In genomic region chr6:15969236-15969778, GRCh38 we compare ENCODE assay signal across 1 cellular context.
TF ChIP-seq lines count a peak whose summit lies in the region.

No MANE protein-coding gene starts in this region.

TF ChIP-seq in H1, 55 proteins besides CTCF, POLR2A, EP300 and RAD21 (continued from another document):
- TF ChIP-seq YY1 (IDR thresholded peaks at IDR 0.05; ENCODE audit: low read depth, low read length) (no peak), RFX5 (IDR thresholded peaks at IDR 0.05; ENCODE audit: borderline replicate concordance, low read depth, low read length) (no peak), TAF7 (optimal IDR thresholded peaks at IDR 0.05; ENCODE audit: borderline replicate concordance, low read depth, low read length) (no peak), TBP (IDR thresholded peaks at IDR 0.05; ENCODE audit: low read depth, low read length) (no peak), CBX5 (IDR thresholded peaks at IDR 0.05; ENCODE audit: low read depth, low read length) (no peak), HDAC6 (IDR thresholded peaks at IDR 0.05; ENCODE audit: low read depth, low read length) (no peak), SUZ12 (IDR thresholded peaks at IDR 0.05; ENCODE audit: low read length) (no peak), HDAC2 (IDR thresholded peaks at IDR 0.05; ENCODE audit: borderline replicate concordance in 1 of 2, low read depth in 2 of 2, low read length in 2 of 2) (no peak)
